Comparison of ENCODE assay signal across 10 cellular contexts in the genomic region with DNA sequence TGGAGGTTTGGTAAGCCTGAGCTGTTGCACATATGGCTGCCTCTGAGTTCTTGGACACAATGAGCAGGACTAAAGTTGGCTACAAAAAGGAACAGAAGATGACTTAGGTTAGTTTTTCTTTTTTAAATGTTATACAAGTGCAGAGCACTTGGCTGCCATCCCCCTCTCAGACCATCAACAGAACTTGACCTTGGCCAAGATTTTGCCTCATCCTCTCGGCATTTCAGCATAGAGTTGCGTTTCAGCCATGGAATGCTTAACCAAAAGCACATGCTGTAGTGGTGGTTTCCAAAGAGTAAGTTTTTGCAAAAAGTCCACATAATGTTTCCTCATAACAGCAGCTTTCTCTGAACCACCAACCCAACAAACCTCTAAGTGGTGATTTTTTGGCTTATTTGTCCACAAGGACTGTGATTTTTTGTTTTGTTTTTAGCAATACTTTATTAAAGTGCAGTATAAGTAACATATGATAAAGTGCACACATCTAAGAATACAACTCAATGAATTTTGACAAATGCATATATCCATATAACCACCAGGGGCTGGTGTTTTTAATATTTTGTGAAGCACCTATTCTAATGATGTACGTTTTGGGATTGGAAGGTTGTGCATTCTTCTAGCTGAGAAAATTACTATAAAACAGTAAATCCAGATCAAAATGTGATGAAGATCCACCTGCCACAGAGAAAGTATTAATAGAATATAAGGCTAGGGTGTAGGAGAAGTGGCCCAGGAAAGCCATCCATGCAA. TPM values are rescaled to one million over a fixed set of nuclear protein-coding genes. Genes with fewer than 3 reads are reported as not detected.
DNase-seq lines count a peak whose midpoint lies in the region; ATAC-seq and TF ChIP-seq lines count a peak whose summit lies in the region.
"Had no signal": no experiment of that assay in that cellular context is flagged by ENCODE, and none has a peak within 500 bp of the region (broad histone marks: within the 10 kb centered on the region; RNA-seq: fewer than 3 reads in every experiment).

No MANE protein-coding gene starts in this region.

- H3K4me1 ChIP-seq in A673 (ENCODE audit: insufficient read depth, low read length, poor library complexity, severe bottlenecking) (no peaks in the 10 kb centered on the region), IMR-90 (ENCODE audit: control insufficient read depth, insufficient read depth, low read length) (peaks cover 3% of the 10 kb centered on the region; the same call in 1 of the 2 replicates)
- H3K4me1 ChIP-seq: thyroid gland had no signal

- H2BK20ac ChIP-seq in IMR-90 (ENCODE audit: low read depth, low read length) = no peak overlapping the region

- peak; percentile 2; the same call in 1 of the 2 replicates for TF ChIP-seq RAD21 in IMR-90 (IDR thresholded peaks at IDR 0.05; ENCODE audit: low read length)

- BruUV-seq in A673 (replicated peaks; lab: Mats Ljungman, UMichigan) = no TSS peak
- no TSS peak for BruUV-seq in IMR-90 (replicated peaks; lab: Mats Ljungman, UMichigan)

- H3K9me1 ChIP-seq in IMR-90 (ENCODE audit: insufficient read depth, low read length) = no peaks in the 10 kb centered on the region; the same call in 1 of the 2 replicates

- intact Hi-C loops in A673 (cut with micrococcal nuclease; ENCODE audit: unreplicated experiment) (loop anchor here (10.0 kb wide), 1 partner anchor 477 kb away; no protein-coding TSS in a partner anchor), IMR-90 (cut with micrococcal nuclease) (loop anchor here (1.0 to 5.0 kb wide), 2 partner anchors 15 to 39 kb away; no protein-coding TSS in a partner anchor)

- H3K56ac ChIP-seq in IMR-90 (ENCODE audit: extremely low read depth, insufficient read depth, low read length) = no peak overlapping the region

- no peaks in the 10 kb centered on the region for H3K9me3 ChIP-seq in A673 (ENCODE audit: low read depth, low read length, poor library complexity, severe bottlenecking)
- H3K9me3 ChIP-seq in IMR-90 (ENCODE audit: control insufficient read depth, insufficient read depth, low read length) = no peaks in the 10 kb centered on the region; the same call in 1 of the 2 replicates
- H3K9me3 ChIP-seq: thyroid gland had no signal

- H3K27me3 ChIP-seq in A673 (replicated peaks; ENCODE audit: insufficient read depth, low read depth, low read length, poor library complexity) = no peaks in the 10 kb centered on the region
- H3K27me3 ChIP-seq in IMR-90 (ENCODE audit: control insufficient read depth, insufficient read depth, low read length) = peaks cover 9% of the 10 kb centered on the region
- H3K27me3 ChIP-seq: thyroid gland had no signal

- H3K4ac ChIP-seq in IMR-90 (ENCODE audit: low read depth, low read length) = no peak overlapping the region

- no peak overlapping the region for H3K23ac ChIP-seq in IMR-90 (ENCODE audit: low read depth, low read length)

- POLR2A ChIA-PET in A673 (lab: Charles Lee; ENCODE audit: low non-redundant PET) (no interaction called here), IMR-90 (lab: Charles Lee; ENCODE audit: unreplicated experiment) (no interaction called here)
- POLR2A ChIA-PET in activated CD4-positive, alpha-beta T cell treated with anti-CD3 and anti-CD28 coated beads, Interleukin-2, amount 10 ng/mL, durations not matched to agents 7 days and 5 days (lab: Charles Lee) = interaction anchor here (0.6 kb wide), 1 partner anchor 150 kb away, joined by 3 read pairs; the partner anchor contains the start of gene ERH

- H3K4me2 ChIP-seq in IMR-90 (ENCODE audit: low read depth, low read length) = 0 out of 2 replicates have a peak overlapping the region, but pooled peaks have one; percentile 19

- no peak overlapping the region for H3K9ac ChIP-seq in IMR-90 (ENCODE audit: low read depth, low read length)

- H3K4me3 ChIP-seq in A673 (ENCODE audit: low read depth, low read length, poor library complexity, severe bottlenecking) (no peak overlapping the region), IMR-90 (ENCODE audit: insufficient read depth, low read depth, low read length) (no peak overlapping the region)
- H3K4me3 ChIP-seq: thyroid gland had no signal

- H4K91ac ChIP-seq in IMR-90 (ENCODE audit: insufficient read depth, low read depth, low read length) = no peak overlapping the region

- no peak for TF ChIP-seq POLR2A in IMR-90 (IDR thresholded peaks at IDR 0.05; ENCODE audit: low read depth, low read length)

- H3K4me3 Mint-ChIP-seq in endothelial cell (ENCODE audit: unreplicated experiment) (no peak overlapping the region), neural crest cell (no peak overlapping the region)
- H3K4me3 Mint-ChIP-seq in activated CD4-positive, alpha-beta T cell treated with anti-CD3 and anti-CD28 coated beads, Interleukin-2, amount 10 ng/mL, durations not matched to agents 7 days and 5 days = no peak overlapping the region
- H3K4me3 Mint-ChIP-seq: CD4-positive, alpha-beta memory T cell had no signal

- H4K8ac ChIP-seq in IMR-90 (ENCODE audit: low read depth in 2 of 2, low read length in 2 of 2) = no peak overlapping the region

- H2BK15ac ChIP-seq in IMR-90 (ENCODE audit: low read depth, low read length) = no peak overlapping the region

- H3K36me3 Mint-ChIP-seq in endothelial cell (ENCODE audit: low read depth, unreplicated experiment) (no peaks in the 10 kb centered on the region), neural crest cell (ENCODE audit: low read depth) (no peaks in the 10 kb centered on the region)
- no peaks in the 10 kb centered on the region for H3K36me3 Mint-ChIP-seq in activated CD4-positive, alpha-beta T cell treated with anti-CD3 and anti-CD28 coated beads, Interleukin-2, amount 10 ng/mL, durations not matched to agents 7 days and 5 days (ENCODE audit: low read depth)

- H3K36me3 ChIP-seq in A673 (ENCODE audit: insufficient read depth, low read length, poor library complexity, severe bottlenecking) (no peaks in the 10 kb centered on the region), IMR-90 (ENCODE audit: control insufficient read depth, insufficient read depth, low read length) (no peaks in the 10 kb centered on the region)
- H3K36me3 ChIP-seq: thyroid gland had no signal

- H3K79me1 ChIP-seq in IMR-90 (ENCODE audit: low read depth in 1 of 2, low read length in 2 of 2) = no peaks in the 10 kb centered on the region

- H3K9me3 Mint-ChIP-seq in endothelial cell (ENCODE audit: unreplicated experiment) (no peaks in the 10 kb centered on the region), neural crest cell (no peaks in the 10 kb centered on the region)
- H3K9me3 Mint-ChIP-seq in activated CD4-positive, alpha-beta T cell treated with anti-CD3 and anti-CD28 coated beads, Interleukin-2, amount 10 ng/mL, durations not matched to agents 7 days and 5 days = no peaks in the 10 kb centered on the region
- H3K9me3 Mint-ChIP-seq: CD4-positive, alpha-beta memory T cell had no signal

- H4K20me1 ChIP-seq in IMR-90 (ENCODE audit: insufficient read depth, low read length) = no peaks in the 10 kb centered on the region

- H2AK5ac ChIP-seq in IMR-90 (ENCODE audit: low read depth, low read length) = no peak overlapping the region

- DNase-seq in A673 (ENCODE audit: low spot score) (no peak), IMR-90 (peak; percentile 94), endothelial cell (ENCODE audit: low spot score) (no peak), neural crest cell (ENCODE audit: low read depth, low spot score) (no peak), SKM-1 treated with dmso at 0.1 percent for 144 hours (lab: John Stamatoyannopoulos, UW; ENCODE audit: unreplicated experiment) (no peak), DMS114 treated with DMSO at 0.1 percent for 48 hours (lab: John Stamatoyannopoulos, UW; ENCODE audit: unreplicated experiment) (no peak)
- no peak for DNase-seq in activated CD4-positive, alpha-beta T cell treated with anti-CD3 and anti-CD28 coated beads, Interleukin-2, amount 10 ng/mL, durations not matched to agents 7 days and 5 days
- no peak for DNase-seq in activated CD8-positive, alpha-beta memory T cell treated with anti-CD3 and anti-CD28 coated beads, Interleukin-2, amount 50 U/mL, for 4 hours
- DNase-seq: CD4-positive, alpha-beta memory T cell; thyroid gland had no signal

- H2BK120ac ChIP-seq in IMR-90 (ENCODE audit: low read depth, low read length) = no peak overlapping the region

- no peak overlapping the region for H3K14ac ChIP-seq in IMR-90 (replicated peaks; ENCODE audit: low read depth, low read length)

- H3K27ac Mint-ChIP-seq in endothelial cell (ENCODE audit: unreplicated experiment) (no peak overlapping the region), neural crest cell (ENCODE audit: unreplicated experiment) (no peak overlapping the region)
- H3K27ac Mint-ChIP-seq in activated CD4-positive, alpha-beta T cell treated with anti-CD3 and anti-CD28 coated beads, Interleukin-2, amount 10 ng/mL, durations not matched to agents 7 days and 5 days = no peak overlapping the region
- H3K27ac Mint-ChIP-seq: CD4-positive, alpha-beta memory T cell had no signal

- no peak overlapping the region for H2AFZ ChIP-seq in IMR-90 (replicated peaks; ENCODE audit: low read length, poor library complexity)

- H3K27ac ChIP-seq in A673 (ENCODE audit: low read depth, low read length, poor library complexity, severe bottlenecking) = no peak overlapping the region
- peak overlapping the region; percentile 23; the same call in 1 of the 2 replicates for H3K27ac ChIP-seq in IMR-90 (ENCODE audit: insufficient read depth, low read length)
- H3K27ac ChIP-seq: thyroid gland had no signal

- in situ Hi-C loops in IMR-90 (cut with MboI; ENCODE audit: low sequenced_read_pairs) = no loop called here

- no peak overlapping the region for H3K18ac ChIP-seq in IMR-90 (ENCODE audit: low read depth, low read length)

- CTCF ChIA-PET in A673 (lab: Charles Lee) (interaction anchor here (0.5 kb wide), 1 partner anchor 91 kb away, joined by 6 read pairs; no protein-coding TSS in a partner anchor), IMR-90 (lab: Yijun Ruan, JAX) (interaction anchor here (0.7 to 1.7 kb wide), 5 partner anchors 12 to 211 kb away, joined by 3 to 5 read pairs (median 4); partner anchors contain the start of gene GALNT16)
- CTCF ChIA-PET in activated CD4-positive, alpha-beta T cell treated with anti-CD3 and anti-CD28 coated beads, Interleukin-2, amount 10 ng/mL, durations not matched to agents 7 days and 5 days (lab: Charles Lee) = interaction anchor here (1.1 kb wide), 1 partner anchor 212 kb away, joined by 4 read pairs; no protein-coding TSS in a partner anchor

- no peak overlapping the region for H4K5ac ChIP-seq in IMR-90 (ENCODE audit: low read depth, low read length)

- dilution Hi-C loops in IMR-90 (cut with HindIII; ENCODE audit: low sequenced_read_pairs, unreplicated experiment) = no loop called here

- H3K27me3 Mint-ChIP-seq in endothelial cell (ENCODE audit: unreplicated experiment) = no peaks in the 10 kb centered on the region
- H3K27me3 Mint-ChIP-seq in neural crest cell (ENCODE audit: low read depth) = no peaks in the 10 kb centered on the region
- H3K27me3 Mint-ChIP-seq in activated CD4-positive, alpha-beta T cell treated with anti-CD3 and anti-CD28 coated beads, Interleukin-2, amount 10 ng/mL, durations not matched to agents 7 days and 5 days = peaks cover 5% of the 10 kb centered on the region

- TF ChIP-seq CTCF in A673 (conservative IDR thresholded peaks at IDR 0.05; ENCODE audit: low read depth, low read length) = peak; percentile 41; the same call in 1 of the 2 replicates
- peak; percentile 36 for TF ChIP-seq CTCF in IMR-90 (conservative IDR thresholded peaks at IDR 0.05; ENCODE audit: low read depth, low read length)
- peak; percentile 76 for TF ChIP-seq CTCF in endothelial cell (IDR thresholded peaks at IDR 0.05; ENCODE audit: unreplicated experiment)
- TF ChIP-seq CTCF in neural crest cell (conservative IDR thresholded peaks at IDR 0.05) = peak; percentile 56

- H3K4me1 Mint-ChIP-seq in endothelial cell (ENCODE audit: unreplicated experiment) = peaks cover 16% of the 10 kb centered on the region
- peaks cover 6% of the 10 kb centered on the region for H3K4me1 Mint-ChIP-seq in neural crest cell
- H3K4me1 Mint-ChIP-seq in activated CD4-positive, alpha-beta T cell treated with anti-CD3 and anti-CD28 coated beads, Interleukin-2, amount 10 ng/mL, durations not matched to agents 7 days and 5 days = no peaks in the 10 kb centered on the region

- H2AK9ac ChIP-seq in IMR-90 (replicated peaks; ENCODE audit: low read depth, low read length, poor library complexity) = no peak overlapping the region

- WGBS in IMR-90 (ENCODE audit: extremely low coverage in 2 of 2, insufficient read length in 1 of 2), 2 experiments = no CpG with 5 or more reads among the region's 3 CpGs

- peak; percentile 92 for ATAC-seq in IMR-90 (ENCODE audit: low read depth)

- H2BK5ac ChIP-seq in IMR-90 (ENCODE audit: low read depth, low read length, poor library complexity, severe bottlenecking) = no peak overlapping the region

RNA-seq across cellular contexts. Expression of gene GALNT16, which starts 12.1 kb away (rescaled TPM):
- total RNA-seq in A673 (2021) = 0.32 and 0.63 TPM in 2 replicates
- total RNA-seq in IMR-90 (2012; rRNA removed) = 0.28 and 0.36 TPM in 2 replicates
- 0.89 and 1.5 TPM in 2 replicates for polyA plus RNA-seq in IMR-90 (2012; rRNA removed)
- polyA plus RNA-seq in IMR-90 (2012; cell fraction: cytosol; rRNA removed) = 1.5 and 1.7 TPM in 2 replicates
- 1.6 and 1.7 TPM in 2 replicates for polyA plus RNA-seq in IMR-90 (2012; cell fraction: nucleus; rRNA removed; ENCODE audit: low replicate concordance)
- total RNA-seq in endothelial cell (ENCODE audit: unreplicated experiment) = 2.8 TPM
- 18.5 and 20.1 TPM in 2 replicates for total RNA-seq in neural crest cell
- total RNA-seq in activated CD4-positive, alpha-beta T cell treated with anti-CD3 and anti-CD28 coated beads, Interleukin-2, amount 10 ng/mL, durations not matched to agents 7 days and 5 days = not detected
- polyA plus RNA-seq: CD4-positive, alpha-beta memory T cell had no signal

RNA-seq across cellular contexts. Expression of gene EXD2, which starts 56.6 kb away (rescaled TPM):
- total RNA-seq in A673 (2021) (8.1 and 10.7 TPM in 2 replicates), IMR-90 (2012; rRNA removed) (12.8 and 13.3 TPM in 2 replicates), endothelial cell (ENCODE audit: unreplicated experiment) (21.0 TPM), neural crest cell (18.9 and 20.9 TPM in 2 replicates)
- 9.0 and 11.0 TPM in 2 replicates for polyA plus RNA-seq in IMR-90 (2012; rRNA removed)
- 4.3 and 5.3 TPM in 2 replicates for polyA plus RNA-seq in IMR-90 (2012; cell fraction: cytosol; rRNA removed)
- polyA plus RNA-seq in IMR-90 (2012; cell fraction: nucleus; rRNA removed; ENCODE audit: low replicate concordance) = 4.1 and 11.0 TPM in 2 replicates
- 1 to 10 TPM; 5.2 to 5.8 TPM for total RNA-seq in activated CD4-positive, alpha-beta T cell treated with anti-CD3 and anti-CD28 coated beads, Interleukin-2, amount 10 ng/mL, durations not matched to agents 7 days and 5 days
